In genomic region chr6:136326038-136326561, GRCh38 we compare ENCODE assay signal across 12 cellular contexts. TPM values are rescaled to one million over a fixed set of nuclear protein-coding genes. Genes with fewer than 3 reads are reported as not detected.
DNase-seq lines count a peak whose midpoint lies in the region; ATAC-seq and TF ChIP-seq lines count a peak whose summit lies in the region.
"Had no signal": no experiment of that assay in that cellular context is flagged by ENCODE, and none has a peak within 500 bp of the region (broad histone marks: within the 10 kb centered on the region; RNA-seq: fewer than 3 reads in every experiment).

No MANE protein-coding gene starts in this region.

- no peak overlapping the region for H3K4me3 Mint-ChIP-seq in osteocyte (ENCODE audit: unreplicated experiment)

- H3K4me1 Mint-ChIP-seq in osteocyte (ENCODE audit: unreplicated experiment): no peaks in the 10 kb centered on the region

- H3K36me3 ChIP-seq in body of pancreas (replicated peaks in 1 of 2; ENCODE audit: insufficient read depth in 1 of 2, low read depth in 2 of 2): no peaks in the 10 kb centered on the region
- H3K36me3 ChIP-seq: spleen had no signal

- peak; percentile 35 for ATAC-seq in body of pancreas
- ATAC-seq: left lobe of liver had no signal

- peaks cover 9% of the 10 kb centered on the region for H3K27me3 Mint-ChIP-seq in osteocyte (ENCODE audit: unreplicated experiment)

- H3K4me3 ChIP-seq in body of pancreas: no peak overlapping the region
- H3K4me3 ChIP-seq: spleen had no signal

- no peaks in the 10 kb centered on the region for H3K9me3 Mint-ChIP-seq in osteocyte (ENCODE audit: unreplicated experiment)
- H3K9me3 Mint-ChIP-seq: activated T-helper 2 cell treated with anti-CD3 and anti-CD28 coated beads, Interferon-gamma antibody, Interleukin-2, Interleukin-4, amounts not matched to agents 10 μg/mL and 5 μg/mL and 100 μg/mL, durations not matched to agents 14 hours and 24 hours and 36 hours had no signal

- H3K27me3 ChIP-seq in body of pancreas: no peaks in the 10 kb centered on the region
- H3K27me3 ChIP-seq: spleen had no signal

- H3K9me3 ChIP-seq in body of pancreas: no peaks in the 10 kb centered on the region
- H3K9me3 ChIP-seq: spleen had no signal

- H3K27ac Mint-ChIP-seq in osteocyte (ENCODE audit: unreplicated experiment): no peak overlapping the region
- H3K27ac Mint-ChIP-seq: activated T-helper 2 cell treated with anti-CD3 and anti-CD28 coated beads, Interferon-gamma antibody, Interleukin-2, Interleukin-4, amounts not matched to agents 10 μg/mL and 5 μg/mL and 100 μg/mL, durations not matched to agents 14 hours and 24 hours and 36 hours had no signal

- no peak for TF ChIP-seq POLR2A in body of pancreas (IDR thresholded peaks at IDR 0.05)

- H3K4me1 ChIP-seq in body of pancreas: no peaks in the 10 kb centered on the region
- H3K4me1 ChIP-seq: spleen had no signal

- intact Hi-C loops in body of pancreas (cut with DNase I): no loop called here

- DNase-seq in ELR (ENCODE audit: low read depth) (peak; percentile 7), NCI-H2196 treated with DMSO at 0.1 percent for 48 hours (lab: John Stamatoyannopoulos, UW; ENCODE audit: unreplicated experiment) (peak; percentile 50), body of pancreas (peak in 1 of 4 donors; percentile 24), lung microvascular endothelial cell (ENCODE audit: low read depth in 2 of 2) (peak; percentile 26 to 46), NCI-H128 (lab: John Stamatoyannopoulos, UW; ENCODE audit: unreplicated experiment) (no peak), activated T-cell treated with anti-CD3 and anti-CD28 coated beads for 4 hours (no peak), amniotic stem cell (lab: John Stamatoyannopoulos, UW) (no peak), osteocyte (ENCODE audit: extremely low spot score, unreplicated experiment) (no peak)
- DNase-seq: effector CD4-positive, alpha-beta T cell; spleen had no signal

- H3K36me3 Mint-ChIP-seq in osteocyte (ENCODE audit: unreplicated experiment): no peaks in the 10 kb centered on the region

- TF ChIP-seq CTCF in body of pancreas (IDR thresholded peaks at IDR 0.05) (no peak), osteocyte (IDR thresholded peaks at IDR 0.05) (no peak)

- WGBS in body of pancreas, 2 donors: 63 to 69% methylated on average over 8 of the region's 8 CpGs

- no peak overlapping the region for H3K27ac ChIP-seq in body of pancreas
- H3K27ac ChIP-seq: spleen had no signal

RNA-seq across cellular contexts. Expression of gene BCLAF1, which starts 36.5 kb away (rescaled TPM):
- total RNA-seq in body of pancreas: 100 to 1,000 TPM in 1 of 2 donors, 10 to 100 TPM in 1; 77.8 to 179 TPM
- 58.4 and 67.3 TPM in 2 replicates for total RNA-seq in lung microvascular endothelial cell
- total RNA-seq in osteocyte: 153 and 155 TPM in 2 replicates

Comparison
In these comparisons a context has a peak if more than half of its experiments do, and no peak if none do; other contexts are left out.
1. DNase-seq: peak in ELR (single experiment), NCI-H2196 treated with DMSO at 0.1 percent for 48 hours (single experiment) and lung microvascular endothelial cell (2 of 2); none in NCI-H128 (single experiment), activated T-cell treated with anti-CD3 and anti-CD28 coated beads for 4 hours (single experiment), amniotic stem cell (single experiment) and osteocyte (single experiment).